ENCODE assay signal across 1 cellular context in the genomic region with DNA sequence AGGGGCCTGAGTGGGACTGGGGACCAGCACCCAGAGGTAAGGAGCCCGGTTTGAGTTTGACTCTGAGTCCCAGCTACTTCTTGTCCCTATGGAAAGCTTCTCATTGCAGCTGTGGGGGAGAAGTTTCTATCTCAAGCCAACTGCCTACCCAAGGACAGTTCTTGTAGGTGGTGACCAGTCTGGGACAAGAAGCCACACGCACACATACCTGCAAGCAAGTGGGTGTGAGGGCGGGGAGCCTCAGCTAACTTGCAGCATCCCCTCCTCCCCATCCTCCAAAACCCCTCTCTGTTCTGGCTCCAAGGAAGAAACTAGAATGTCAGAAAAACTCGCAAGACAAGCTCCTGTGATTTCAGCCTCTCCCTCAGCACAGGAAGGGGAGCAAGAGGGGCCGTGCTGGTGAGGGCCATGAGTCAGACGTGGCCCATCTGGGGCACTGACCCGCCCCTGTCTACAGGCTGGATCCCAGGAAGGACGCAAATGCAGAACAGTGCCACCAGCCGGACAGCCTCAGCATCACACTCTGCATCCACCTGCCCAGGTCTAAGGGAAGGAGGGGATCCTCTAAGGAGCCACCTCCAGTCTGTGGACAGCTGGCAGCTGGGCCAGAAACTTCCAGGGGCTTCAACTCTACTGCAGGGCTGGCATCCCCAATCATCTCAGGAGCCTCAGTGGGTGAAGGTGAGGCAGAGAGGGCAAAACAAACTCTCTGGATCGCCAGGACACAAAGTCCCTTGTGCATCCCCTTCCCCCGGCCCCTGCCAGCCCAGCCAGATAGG.
A peak's percentile ranks its signal among the peaks of the same experiment; 100 is the strongest.
TF ChIP-seq lines count a peak whose summit lies in the region.

No MANE protein-coding gene starts in this region.

TF ChIP-seq in K562, 482 proteins besides CTCF, POLR2A, EP300 and RAD21 (continued from another document):
- TF ChIP-seq BRF2 (IDR thresholded peaks at IDR 0.05; ENCODE audit: borderline replicate concordance, insufficient read depth, insufficient read length) (no peak), JUND (IDR thresholded peaks at IDR 0.05; ENCODE audit: borderline replicate concordance, low read depth, low read length) (peak; percentile 44; the same call in 1 of the 2 replicates), JUND (tag; IDR thresholded peaks at IDR 0.05; ENCODE audit: borderline replicate concordance, low read depth, low read length) (no peak; the same call in 2 of the 3 replicates), MYBL2 (IDR thresholded peaks at IDR 0.05; ENCODE audit: low read depth) (no peak), MYBL2 (CRISPR knock-in tag; IDR thresholded peaks at IDR 0.05; ENCODE audit: borderline replicate concordance) (no peak), LCOR (CRISPR knock-in tag; IDR thresholded peaks at IDR 0.05) (no peak), FOSL1 (tag; conservative IDR thresholded peaks at IDR 0.05) (0 out of 2 replicates have a peak, but pooled peaks have one; percentile 27), CBFA2T2 (conservative IDR thresholded peaks at IDR 0.05) (no peak), CHD4 (IDR thresholded peaks at IDR 0.05; ENCODE audit: insufficient read depth, insufficient replicate concordance, low read depth, low read length, poor library complexity, severe bottlenecking) (no peak), FOXA1 (IDR thresholded peaks at IDR 0.05; ENCODE audit: borderline replicate concordance) (no peak), REST (CRISPR knock-in tag; IDR thresholded peaks at IDR 0.05; ENCODE audit: low read depth) (no peak), CHCHD3 (CRISPR knock-in tag; IDR thresholded peaks at IDR 0.05) (no peak), ZBTB7A (IDR thresholded peaks at IDR 0.05; ENCODE audit: borderline replicate concordance, control insufficient read depth, low read depth, low read length) (0 out of 2 replicates have a peak, but pooled peaks have one; percentile 23)
- TF ChIP-seq, protein P1, sequence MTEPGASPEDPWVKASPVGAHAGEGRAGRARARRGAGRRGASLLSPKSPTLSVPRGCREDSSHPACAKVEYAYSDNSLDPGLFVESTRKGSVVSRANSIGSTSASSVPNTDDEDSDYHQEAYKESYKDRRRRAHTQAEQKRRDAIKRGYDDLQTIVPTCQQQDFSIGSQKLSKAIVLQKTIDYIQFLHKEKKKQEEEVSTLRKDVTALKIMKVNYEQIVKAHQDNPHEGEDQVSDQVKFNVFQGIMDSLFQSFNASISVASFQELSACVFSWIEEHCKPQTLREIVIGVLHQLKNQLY (CRISPR knock-in tag; conservative IDR thresholded peaks at IDR 0.05), result no peak
- TF ChIP-seq, protein P2, sequence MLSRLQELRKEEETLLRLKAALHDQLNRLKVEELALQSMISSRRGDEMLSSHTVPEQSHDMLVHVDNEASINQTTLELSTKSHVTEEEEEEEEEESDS (CRISPR knock-in tag; IDR thresholded peaks at IDR 0.05), result no peak
- TF ChIP-seq, protein P3, sequence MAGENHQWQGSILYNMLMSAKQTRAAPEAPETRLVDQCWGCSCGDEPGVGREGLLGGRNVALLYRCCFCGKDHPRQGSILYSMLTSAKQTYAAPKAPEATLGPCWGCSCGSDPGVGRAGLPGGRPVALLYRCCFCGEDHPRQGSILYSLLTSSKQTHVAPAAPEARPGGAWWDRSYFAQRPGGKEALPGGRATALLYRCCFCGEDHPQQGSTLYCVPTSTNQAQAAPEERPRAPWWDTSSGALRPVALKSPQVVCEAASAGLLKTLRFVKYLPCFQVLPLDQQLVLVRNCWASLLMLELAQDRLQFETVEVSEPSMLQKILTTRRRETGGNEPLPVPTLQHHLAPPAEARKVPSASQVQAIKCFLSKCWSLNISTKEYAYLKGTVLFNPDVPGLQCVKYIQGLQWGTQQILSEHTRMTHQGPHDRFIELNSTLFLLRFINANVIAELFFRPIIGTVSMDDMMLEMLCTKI (IDR thresholded peaks at IDR 0.05; ENCODE audit: partially characterized antibody), result no peak
